Comparison of ENCODE assay signal across 17 cellular contexts in the genomic region with DNA sequence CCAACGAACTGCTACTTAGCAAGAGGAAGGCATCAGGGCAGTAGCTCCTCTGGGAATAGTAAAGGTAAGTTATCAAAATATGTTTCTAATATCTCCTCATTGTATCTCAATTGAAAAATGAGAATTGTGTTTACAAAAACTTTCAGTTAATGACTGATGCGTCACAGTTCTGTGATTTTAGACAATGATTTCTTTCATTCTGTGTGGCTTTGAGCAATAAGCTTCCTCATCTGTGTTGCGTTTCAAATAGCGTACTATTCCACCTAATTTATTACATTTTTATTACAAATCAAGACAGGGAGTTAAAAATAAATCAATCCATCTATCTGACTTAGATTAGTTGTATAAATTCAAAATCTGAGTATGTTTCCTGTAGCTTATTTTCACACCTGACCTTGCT.
DNase-seq lines count a peak whose midpoint lies in the region; ATAC-seq, FAIRE-seq and TF ChIP-seq lines count a peak whose summit lies in the region.
"Had no signal": no experiment of that assay in that cellular context is flagged by ENCODE, and none has a peak within 500 bp of the region (broad histone marks: within the 10 kb centered on the region; RNA-seq: fewer than 3 reads in every experiment).

No MANE protein-coding gene starts in this region.

- H4K91ac ChIP-seq in H1 (replicated peaks; ENCODE audit: insufficient read length, low read length), result peak overlapping the region; percentile 68

- H3K4ac ChIP-seq in H1 (replicated peaks; ENCODE audit: insufficient read length, low read depth, low read length), result no peak overlapping the region

- H4K5ac ChIP-seq in H1 (ENCODE audit: insufficient read length, low read depth, low read length), result no peak overlapping the region

- CTCF ChIA-PET in H1 (lab: Charles Lee; ENCODE audit: partially characterized antibody), result interaction anchor here (1.5 to 2.2 kb wide), 2 partner anchors 10 to 229 kb away, joined by 3 to 8 read pairs; no protein-coding TSS in a partner anchor
- CTCF ChIA-PET in activated CD4-positive, alpha-beta T cell treated with anti-CD3 and anti-CD28 coated beads, Interleukin-2, amount 10 ng/mL, durations not matched to agents 7 days and 5 days (lab: Charles Lee), result no interaction called here

- H3K9ac ChIP-seq in HUES64 (ENCODE audit: low read depth, low read length) (no peak overlapping the region), H1 (replicated peaks in 1 of 4; ENCODE audit: extremely low read depth in 1 of 4, low read depth in 3 of 4, low read length in 3 of 4) (no peak overlapping the region)
- H3K9ac ChIP-seq: GM23248 had no signal

- H3K27ac ChIP-seq in HUES64 (ENCODE audit: low read depth, low read length), result peak overlapping the region; percentile 78; the same call in 1 of the 2 replicates
- no peak overlapping the region for H3K27ac ChIP-seq in H1 (ENCODE audit: low read depth, low read length)
- H3K27ac ChIP-seq: GM23248 had no signal

- TF ChIP-seq POLR2A in H1 (IDR thresholded peaks at IDR 0.05; ENCODE audit: control extremely low read depth in 1 of 2, low read depth in 2 of 2, low read length in 2 of 2), result no peak

- no peak for ATAC-seq in HG03039 (IDR thresholded peaks at IDR 0.05; ENCODE audit: unreplicated experiment)

- no peaks in the 10 kb centered on the region for H3K4me1 Mint-ChIP-seq in activated CD4-positive, alpha-beta T cell treated with anti-CD3 and anti-CD28 coated beads, Interleukin-2, amount 10 ng/mL, durations not matched to agents 7 days and 5 days

- H3K9me3 ChIP-seq in HUES64 (ENCODE audit: insufficient read depth, low read depth, low read length), result no peaks in the 10 kb centered on the region
- H3K9me3 ChIP-seq in H1 (ENCODE audit: insufficient read depth in 2 of 2, low read depth in 1 of 2, low read length in 1 of 2), result no peaks in the 10 kb centered on the region; a peak in 1 of 4 replicates
- H3K9me3 ChIP-seq in BE2C, result no peaks in the 10 kb centered on the region
- H3K9me3 ChIP-seq: HAP-1 had no signal

- no peak overlapping the region for H2BK15ac ChIP-seq in H1 (ENCODE audit: low read length)

- no peak overlapping the region for H3K27ac Mint-ChIP-seq in activated CD4-positive, alpha-beta T cell treated with anti-CD3 and anti-CD28 coated beads, Interleukin-2, amount 10 ng/mL, durations not matched to agents 7 days and 5 days
- H3K27ac Mint-ChIP-seq: CD4-positive, alpha-beta T cell had no signal

- TF ChIP-seq RAD21 in H1 (IDR thresholded peaks at IDR 0.05 in 1 of 2, conservative IDR thresholded peaks at IDR 0.05 in 1 of 2; ENCODE audit: low read depth in 2 of 2, low read length in 2 of 2), result no peak

- 100% methylated on average over 4 of the region's 4 CpGs for WGBS in HUES64
- WGBS in H1 (ENCODE audit: extremely low coverage in 1 of 2, insufficient coverage in 1 of 2, insufficient read length in 1 of 2, insufficient replicate concordance in 2 of 2, low coverage in 1 of 2, low lambda C conversion rate in 2 of 2, missing lambda C conversion rate in 1 of 2), 2 experiments, result 95% methylated on average over 4 of the region's 4 CpGs; no CpG with 5 or more reads in 1 of the 2 experiments

- peak overlapping the region; percentile 2; the same call in 1 of the 2 replicates for H2BK5ac ChIP-seq in H1 (ENCODE audit: low read depth, low read length)

- no peak overlapping the region for H3K18ac ChIP-seq in H1 (ENCODE audit: extremely low read depth, low read length)

- H3K4me1 ChIP-seq in HUES64 (ENCODE audit: insufficient read depth, low read length) (peaks cover 32% of the 10 kb centered on the region), H1 (replicated peaks in 1 of 4; ENCODE audit: control insufficient read depth in 3 of 4, insufficient read depth in 4 of 4, low read length in 3 of 4) (peaks cover 0 to 10% (median 3%) of the 10 kb centered on the region in 4 experiments; a peak in 5 of 7 replicates), BE2C (no peaks in the 10 kb centered on the region)

- no peaks in the 10 kb centered on the region for H3K79me1 ChIP-seq in H1 (ENCODE audit: low read depth, low read length)

- H3K27me3 ChIP-seq in HUES64 (ENCODE audit: insufficient read depth, low read length) (no peaks in the 10 kb centered on the region), H1 (replicated peaks in 1 of 4; ENCODE audit: control insufficient read depth in 3 of 4, extremely low read depth in 1 of 4, insufficient read depth in 3 of 4, low read length in 3 of 4) (no peaks in the 10 kb centered on the region), BE2C (no peaks in the 10 kb centered on the region)

- peak overlapping the region; percentile 75 for H2BK120ac ChIP-seq in H1 (replicated peaks; ENCODE audit: low read depth, low read length)

- no peak overlapping the region for H3K56ac ChIP-seq in H1 (replicated peaks; ENCODE audit: insufficient read length, low read depth, low read length)

- no peak overlapping the region for H4K8ac ChIP-seq in H1 (ENCODE audit: extremely low read depth, insufficient read depth, low read length)

- no peaks in the 10 kb centered on the region for H3K23me2 ChIP-seq in H1 (ENCODE audit: low read depth, low read length)

- no peaks in the 10 kb centered on the region for H3K36me3 ChIP-seq in HUES64 (ENCODE audit: insufficient read depth, low read length)
- H3K36me3 ChIP-seq in H1 (ENCODE audit: control insufficient read depth in 2 of 4, insufficient read depth in 4 of 4, low read length in 3 of 4), result no peaks in the 10 kb centered on the region
- H3K36me3 ChIP-seq in BE2C, result no peaks in the 10 kb centered on the region
- H3K36me3 ChIP-seq: HAP-1 had no signal

- no peak overlapping the region for H3K14ac ChIP-seq in H1 (ENCODE audit: insufficient read length)

- peaks cover 4% of the 10 kb centered on the region for H3K27me3 Mint-ChIP-seq in activated CD4-positive, alpha-beta T cell treated with anti-CD3 and anti-CD28 coated beads, Interleukin-2, amount 10 ng/mL, durations not matched to agents 7 days and 5 days

- peak overlapping the region; percentile 56; the same call in 1 of the 2 replicates for H2BK12ac ChIP-seq in H1 (ENCODE audit: low read depth, low read length)

- no peaks in the 10 kb centered on the region for H3K9me3 Mint-ChIP-seq in activated CD4-positive, alpha-beta T cell treated with anti-CD3 and anti-CD28 coated beads, Interleukin-2, amount 10 ng/mL, durations not matched to agents 7 days and 5 days
- H3K9me3 Mint-ChIP-seq: CD4-positive, alpha-beta T cell had no signal

- no peaks in the 10 kb centered on the region for H4K20me1 ChIP-seq in H1 (replicated peaks in 1 of 2; ENCODE audit: control insufficient read depth in 1 of 2, insufficient read depth in 2 of 2, low read length in 2 of 2)

- no peak overlapping the region for H3K4me2 ChIP-seq in H1 (ENCODE audit: insufficient read depth in 1 of 2, low read depth in 2 of 2, low read length in 2 of 2)

- POLR2A ChIA-PET in H1 (lab: Charles Lee; ENCODE audit: partially characterized antibody), result interaction anchor here (1.6 kb wide), 1 partner anchor 11 kb away, joined by 6 read pairs; no protein-coding TSS in a partner anchor
- POLR2A ChIA-PET in activated CD4-positive, alpha-beta T cell treated with anti-CD3 and anti-CD28 coated beads, Interleukin-2, amount 10 ng/mL, durations not matched to agents 7 days and 5 days (lab: Charles Lee), result no interaction called here

- DNase-seq in GM18507 (ENCODE audit: extremely low spot score, insufficient read length, low read depth) (no peak), H1 (ENCODE audit: low read depth in 1 of 2, low spot score in 2 of 2) (no peak), NCI-H69 (lab: John Stamatoyannopoulos, UW) (no peak), BE2C (no peak)
- DNase-seq in activated CD4-positive, alpha-beta T cell treated with anti-CD3 and anti-CD28 coated beads, Interleukin-2, amount 10 ng/mL, durations not matched to agents 7 days and 5 days, result no peak
- DNase-seq: ACHN; C1 segment of cervical spinal cord; CD4-positive, alpha-beta T cell; COR-L47; GF-D8; GM23248; IMR-90; KG1 had no signal

- H2AK5ac ChIP-seq in H1 (ENCODE audit: low read depth, low read length), result no peak overlapping the region

- peak overlapping the region; percentile 55; the same call in 1 of the 2 replicates for H2BK20ac ChIP-seq in H1 (ENCODE audit: low read length)

- H2AFZ ChIP-seq in H1 (ENCODE audit: low read length), result no peak overlapping the region
- H2AFZ ChIP-seq: GM23248 had no signal

- FAIRE-seq in GM18507 (lab: Jason Lieb, UNC), result peak; percentile 39
- no peak for FAIRE-seq in H1 (lab: Jason Lieb, UNC)
- FAIRE-seq: HTR-8/SVneo had no signal

- H3K36me3 Mint-ChIP-seq in activated CD4-positive, alpha-beta T cell treated with anti-CD3 and anti-CD28 coated beads, Interleukin-2, amount 10 ng/mL, durations not matched to agents 7 days and 5 days (ENCODE audit: low read depth), result no peaks in the 10 kb centered on the region

- no peak overlapping the region for H3K4me3 Mint-ChIP-seq in activated CD4-positive, alpha-beta T cell treated with anti-CD3 and anti-CD28 coated beads, Interleukin-2, amount 10 ng/mL, durations not matched to agents 7 days and 5 days
- H3K4me3 Mint-ChIP-seq: CD4-positive, alpha-beta T cell had no signal

- H3K79me2 ChIP-seq in H1 (ENCODE audit: control insufficient read depth in 1 of 2, insufficient read depth in 2 of 2, low read length in 2 of 2), result no peaks in the 10 kb centered on the region

- TF ChIP-seq CTCF in H1 (IDR thresholded peaks at IDR 0.05; ENCODE audit: control extremely low read depth in 1 of 3, insufficient read depth in 1 of 3, low read depth in 1 of 3, low read length in 3 of 3), result no peak
- TF ChIP-seq CTCF in BE2C (IDR thresholded peaks at IDR 0.05; ENCODE audit: low read depth, low read length), result no peak

- TF ChIP-seq EP300 in H1 (IDR thresholded peaks at IDR 0.05; ENCODE audit: borderline replicate concordance in 1 of 2, low read depth in 2 of 2, low read length in 2 of 2), result no peak

- H3K23ac ChIP-seq in H1 (ENCODE audit: insufficient read length), result no peak overlapping the region

- H3K4me3 ChIP-seq in HUES64 (ENCODE audit: low read length) (no peak overlapping the region), H1 (ENCODE audit: extremely low read depth in 1 of 4, insufficient read depth in 2 of 4, low read depth in 3 of 4, low read length in 4 of 4) (no peak overlapping the region), BE2C (ENCODE audit: low read depth, low read length) (no peak overlapping the region)
- H3K4me3 ChIP-seq: GM23248, HAP-1 had no signal

TF ChIP-seq in H1, 55 proteins besides CTCF, POLR2A, EP300 and RAD21:
- TF ChIP-seq ASH2L (IDR thresholded peaks at IDR 0.05; ENCODE audit: low read length), result peak; percentile 9
- TF ChIP-seq SIX5 (IDR thresholded peaks at IDR 0.05; ENCODE audit: low read depth, low read length), result no peak
TF ChIP-seq in H1: peak in this region for 1.
